In genomic region chr1:221708987-221709386, GRCh38 we compare ENCODE assay signal across 8 cellular contexts. TPM values are rescaled to one million over a fixed set of nuclear protein-coding genes. Genes with fewer than 3 reads are reported as not detected.
DNase-seq lines count a peak whose midpoint lies in the region; ATAC-seq, FAIRE-seq and TF ChIP-seq lines count a peak whose summit lies in the region.

No MANE protein-coding gene starts in this region.

- peak; percentile 71 for ATAC-seq in memory B cell (ENCODE audit: low read depth)
- ATAC-seq in HG03469 (IDR thresholded peaks at IDR 0.05; ENCODE audit: unreplicated experiment), result no peak

- H3K9me3 Mint-ChIP-seq in memory B cell, result no peaks in the 10 kb centered on the region

- TF ChIP-seq POLR2A in GM19099 (IDR thresholded peaks at IDR 0.05; ENCODE audit: extremely low read depth, insufficient read length, low read depth), result peak; percentile 39

- H3K4me3 ChIP-seq in Jurkat, Clone E6-1 (ENCODE audit: low read length), result no peak overlapping the region

- H3K4me3 Mint-ChIP-seq in memory B cell, result no peak overlapping the region

- peak overlapping the region; percentile 87 for H3K27ac Mint-ChIP-seq in memory B cell

- peaks cover 11% of the 10 kb centered on the region for H3K36me3 Mint-ChIP-seq in memory B cell

- DNase-seq in AG20443 (ENCODE audit: low spot score), result peak; percentile 30
- peak; percentile 77 for DNase-seq in Jurkat, Clone E6-1 (ENCODE audit: low read depth, low spot score)
- peak; percentile 99 for DNase-seq in SHP77 treated with DMSO at 0.1 percent for 48 hours (lab: John Stamatoyannopoulos, UW)
- peak; percentile 16 to 81 for DNase-seq in T47D (ENCODE audit: low read depth in 1 of 2, low spot score in 1 of 2)
- DNase-seq in memory B cell (ENCODE audit: low spot score in 2 of 2), result peak in 1 of 2 donors; percentile 42
- DNase-seq in urothelium cell line (ENCODE audit: low spot score), result peak; percentile 43

- H3K27me3 Mint-ChIP-seq in memory B cell, result no peaks in the 10 kb centered on the region

- H3K4me1 Mint-ChIP-seq in memory B cell, result peaks cover 24% of the 10 kb centered on the region

- no peak for FAIRE-seq in urothelium cell line (lab: Jason Lieb, UNC)

- in situ Hi-C loops in T47D (cut with HindIII; ENCODE audit: low pct_unique_long_range_greater_than_20kb, low sequenced_read_pairs), result no loop called here

RNA-seq across cellular contexts. Expression of gene DUSP10, which starts 32.9 kb away (rescaled TPM):
- 1.7 TPM for polyA plus RNA-seq in Jurkat, Clone E6-1 (2012; ENCODE audit: insufficient read depth, insufficient read length)
